In genomic region chr2:161586517-161587167, GRCh38 we compare ENCODE assay signal across 8 cellular contexts. TPM values are rescaled to one million over a fixed set of nuclear protein-coding genes. Genes with fewer than 3 reads are reported as not detected.
DNase-seq lines count a peak whose midpoint lies in the region; ATAC-seq and TF ChIP-seq lines count a peak whose summit lies in the region.

No MANE protein-coding gene starts in this region.

- DNase-seq in NCI-H1092 treated with DMSO at 0.1 percent for 48 hours (lab: John Stamatoyannopoulos, UW) (peak; percentile 24), NCI-H1092 (lab: John Stamatoyannopoulos, UW) (no peak), NCI-H748 (lab: John Stamatoyannopoulos, UW; ENCODE audit: unreplicated experiment) (peak; percentile 54), dorsolateral prefrontal cortex (no peak), osteoblast (ENCODE audit: insufficient read length, low spot score, missing footprints) (peak; percentile 25), ovary (no peak), ecto neural progenitor cell (ENCODE audit: low spot score) (no peak)

- H2AFZ ChIP-seq in osteoblast (ENCODE audit: low read length) = no peak overlapping the region

- H3K4me1 ChIP-seq in osteoblast (ENCODE audit: insufficient read depth, low read length) (no peaks in the 10 kb centered on the region), ovary (ENCODE audit: insufficient read depth) (no peaks in the 10 kb centered on the region)

- WGBS in ovary, 3 donors = 39 to 44% (median 39%) methylated on average over 6 of the region's 6 CpGs

- no peaks in the 10 kb centered on the region for H4K20me1 ChIP-seq in osteoblast (ENCODE audit: insufficient read depth, low read length)

- no peak for TF ChIP-seq POLR2A in ovary (IDR thresholded peaks at IDR 0.05)

- H3K9me3 ChIP-seq in osteoblast (ENCODE audit: low read depth, low read length) (no peaks in the 10 kb centered on the region), ovary (no peaks in the 10 kb centered on the region)

- H3K27ac ChIP-seq in dorsolateral prefrontal cortex (peak overlapping the region in 39 of 59 donors; percentile 5 to 83 (median 50)), osteoblast (ENCODE audit: low read depth, low read length) (no peak overlapping the region), ovary (no peak overlapping the region)

- peak; percentile 59 for ATAC-seq in HG02870 (IDR thresholded peaks at IDR 0.05; ENCODE audit: unreplicated experiment)

- no peak for TF ChIP-seq EP300 in ovary (IDR thresholded peaks at IDR 0.05)

- no peaks in the 10 kb centered on the region for H3K79me2 ChIP-seq in osteoblast (ENCODE audit: insufficient read depth, low read length)

- H3K4me2 ChIP-seq in osteoblast (ENCODE audit: insufficient read depth, low read length) = no peak overlapping the region

- H3K4me3 ChIP-seq in dorsolateral prefrontal cortex (peak overlapping the region in 39 of 59 donors; percentile 0 to 50 (median 23)), osteoblast (ENCODE audit: insufficient read depth, low read length) (no peak overlapping the region), ovary (no peak overlapping the region)

- H3K27me3 ChIP-seq in dorsolateral prefrontal cortex = no peaks in the 10 kb centered on the region
- H3K27me3 ChIP-seq in osteoblast (ENCODE audit: insufficient read depth, low read length) = no peaks in the 10 kb centered on the region
- no peaks in the 10 kb centered on the region for H3K27me3 ChIP-seq in ovary

- H3K36me3 ChIP-seq in osteoblast (ENCODE audit: insufficient read depth, low read length) = no peaks in the 10 kb centered on the region
- no peaks in the 10 kb centered on the region for H3K36me3 ChIP-seq in ovary

- intact Hi-C loops in dorsolateral prefrontal cortex (cut with DNase I) (loop anchor here (2.0 to 10.0 kb wide), 5 partner anchors 361 to 708 kb away; no protein-coding TSS in a partner anchor), ovary (cut with DNase I) (no loop called here)

- TF ChIP-seq CTCF in dorsolateral prefrontal cortex (IDR thresholded peaks at IDR 0.05 in 54 of 56, conservative IDR thresholded peaks at IDR 0.05 in 2 of 56; ENCODE audit: low read depth in 1 of 56, partially characterized antibody in 56 of 56) = peak; percentile 56 to 86 (median 74)
- peak; percentile 73 for TF ChIP-seq CTCF in osteoblast (IDR thresholded peaks at IDR 0.05; ENCODE audit: extremely low read depth, low read depth, low read length)
- no peak for TF ChIP-seq CTCF in ovary (IDR thresholded peaks at IDR 0.05)

RNA-seq across cellular contexts. Expression of gene SLC4A10, which starts 37.6 kb away (rescaled TPM):
- total RNA-seq in dorsolateral prefrontal cortex (100 to 1,000 TPM in 107 of 120 experiments, 10 to 100 TPM in 13; 42.7 to 215 (median 152) TPM), osteoblast (not detected in 2 replicates), ovary (under 1 TPM in 1 of 7 donors, not detected in 6; 0.46 TPM)
- polyA plus RNA-seq in ovary = under 1 TPM; 0.02 to 0.15 TPM

Comparison
In these comparisons a context has a peak if more than half of its experiments do, and no peak if none do; other contexts are left out.
1. DNase-seq: peak in NCI-H1092 treated with DMSO at 0.1 percent for 48 hours (single experiment), NCI-H748 (single experiment) and osteoblast (single experiment); none in NCI-H1092 (single experiment), dorsolateral prefrontal cortex (0 of 10), ovary (0 of 5) and ecto neural progenitor cell (single experiment).
2. H3K27ac ChIP-seq: peak in dorsolateral prefrontal cortex (39 of 59); none in osteoblast (single experiment) and ovary (0 of 2).
3. H3K4me3 ChIP-seq: peak in dorsolateral prefrontal cortex (39 of 59); none in osteoblast (single experiment) and ovary (single experiment).
4. CTCF ChIP-seq: peak in dorsolateral prefrontal cortex (56 of 56) and osteoblast (single experiment); none in ovary (0 of 3).
5. RNA of gene SLC4A10, which starts 37.6 kb away (total RNA-seq): 42.7 to 215 TPM in dorsolateral prefrontal cortex; not detected in osteoblast and 0.46 TPM in ovary; every median in the first group is over 10 times any median in the second.
6. intact Hi-C loops: an anchor here in dorsolateral prefrontal cortex (2.0 to 10.0 kb wide); none called in ovary.